In genomic region chr16:67551972-67552371, GRCh38 we compare ENCODE assay signal across 15 cellular contexts. TPM values are rescaled to one million over a fixed set of nuclear protein-coding genes. Genes with fewer than 3 reads are reported as not detected.
A peak's percentile ranks its signal among the peaks of the same experiment; 100 is the strongest.
DNase-seq lines count a peak whose midpoint lies in the region; ATAC-seq and TF ChIP-seq lines count a peak whose summit lies in the region.
"Had no signal": no experiment of that assay in that cellular context is flagged by ENCODE, and none has a peak within 500 bp of the region (broad histone marks: within the 10 kb centered on the region; RNA-seq: fewer than 3 reads in every experiment).

No MANE protein-coding gene starts in this region.

- DNase-seq in activated naive CD4-positive, alpha-beta T cell treated with anti-CD3 and anti-CD28 coated beads, Interleukin-2, amount 10 ng/mL, durations not matched to agents 7 days and 5 days: no peak
- DNase-seq in activated naive CD4-positive, alpha-beta T cell treated with anti-CD3 and anti-CD28 coated beads, Interleukin-2, amount 50 U/mL, for 16 hours: no peak
- peak; percentile 59 for DNase-seq in RPMI8226
- no peak for DNase-seq in glutamatergic neuron
- DNase-seq in stimulated activated effector memory CD8-positive, alpha-beta T cell treated with anti-CD3 and anti-CD28 coated beads, Interleukin-12 subunit alpha, Interleukin-12 subunit beta, amount 100 ng/mL, for 72 hours (ENCODE audit: low spot score in 2 of 2): no peak
- no peak for DNase-seq in CD14-positive monocyte (ENCODE audit: low spot score)
- no peak for DNase-seq in GM13977 (ENCODE audit: low spot score)
- DNase-seq: AML-193; GDM1; mesenchymal stem cell; SK-N-SH; stimulated activated naive CD4-positive, alpha-beta T cell had no signal

- no peak for ATAC-seq in stimulated activated effector memory CD8-positive, alpha-beta T cell treated with anti-CD3 and anti-CD28 coated beads, Interleukin-12 subunit alpha, Interleukin-12 subunit beta, amount 100 ng/mL, for 72 hours
- no peak for ATAC-seq in GM19397 (IDR thresholded peaks at IDR 0.05; ENCODE audit: unreplicated experiment)
- ATAC-seq: HCT116 had no signal

- H3K27ac Mint-ChIP-seq in activated naive CD4-positive, alpha-beta T cell treated with anti-CD3 and anti-CD28 coated beads, Interleukin-2, amount 10 ng/mL, durations not matched to agents 7 days and 5 days: peak overlapping the region; percentile 91
- H3K27ac Mint-ChIP-seq in glutamatergic neuron (ENCODE audit: unreplicated experiment): peak overlapping the region; percentile 95
- peak overlapping the region; percentile 88 for H3K27ac Mint-ChIP-seq in stimulated activated effector memory CD8-positive, alpha-beta T cell treated with anti-CD3 and anti-CD28 coated beads, Interleukin-12 subunit alpha, Interleukin-12 subunit beta, amount 100 ng/mL, for 72 hours
- H3K27ac Mint-ChIP-seq in CD14-positive monocyte: peak overlapping the region in 2 of 7 donors; percentile 6 to 83

- intact Hi-C loops in CD14-positive monocyte (cut with micrococcal nuclease): no loop called here

- CTCF ChIA-PET in activated naive CD4-positive, alpha-beta T cell treated with anti-CD3 and anti-CD28 coated beads, Interleukin-2, amount 10 ng/mL, durations not matched to agents 7 days and 5 days (lab: Charles Lee): interaction anchor here (1.3 to 3.6 kb wide), 3 partner anchors 10 to 93 kb away, joined by 4 to 23 read pairs (median 4); partner anchors contain the start of genes CARMIL2 and CTCF

- H3K4me3 Mint-ChIP-seq in activated naive CD4-positive, alpha-beta T cell treated with anti-CD3 and anti-CD28 coated beads, Interleukin-2, amount 10 ng/mL, durations not matched to agents 7 days and 5 days: no peak overlapping the region
- H3K4me3 Mint-ChIP-seq in glutamatergic neuron (ENCODE audit: unreplicated experiment): peak overlapping the region; percentile 72
- H3K4me3 Mint-ChIP-seq in stimulated activated effector memory CD8-positive, alpha-beta T cell treated with anti-CD3 and anti-CD28 coated beads, Interleukin-12 subunit alpha, Interleukin-12 subunit beta, amount 100 ng/mL, for 72 hours: no peak overlapping the region
- H3K4me3 Mint-ChIP-seq in CD14-positive monocyte: no peak overlapping the region
- H3K4me3 Mint-ChIP-seq: central memory CD8-positive, alpha-beta T cell had no signal

- no peaks in the 10 kb centered on the region for H3K9me3 Mint-ChIP-seq in activated naive CD4-positive, alpha-beta T cell treated with anti-CD3 and anti-CD28 coated beads, Interleukin-2, amount 10 ng/mL, durations not matched to agents 7 days and 5 days
- H3K9me3 Mint-ChIP-seq in glutamatergic neuron (ENCODE audit: unreplicated experiment) (peaks cover 10% of the 10 kb centered on the region), CD14-positive monocyte (no peaks in the 10 kb centered on the region)
- H3K9me3 Mint-ChIP-seq in stimulated activated effector memory CD8-positive, alpha-beta T cell treated with anti-CD3 and anti-CD28 coated beads, Interleukin-12 subunit alpha, Interleukin-12 subunit beta, amount 100 ng/mL, for 72 hours: no peaks in the 10 kb centered on the region
- H3K9me3 Mint-ChIP-seq: central memory CD8-positive, alpha-beta T cell had no signal

- in situ Hi-C loops in GM13977 (cut with MboI; ENCODE audit: low pct_unique_long_range_greater_than_20kb, low sequenced_read_pairs, unreplicated experiment): no loop called here

- no peak for TF ChIP-seq CTCF in glutamatergic neuron (IDR thresholded peaks at IDR 0.05; ENCODE audit: partially characterized antibody, unreplicated experiment)
- TF ChIP-seq CTCF in CD14-positive monocyte (IDR thresholded peaks at IDR 0.05): no peak
- TF ChIP-seq CTCF in GM13977 (IDR thresholded peaks at IDR 0.05; ENCODE audit: extremely low read depth, insufficient read depth, missing control alignments): no peak

- peaks cover 16% of the 10 kb centered on the region for H3K36me3 Mint-ChIP-seq in activated naive CD4-positive, alpha-beta T cell treated with anti-CD3 and anti-CD28 coated beads, Interleukin-2, amount 10 ng/mL, durations not matched to agents 7 days and 5 days
- H3K36me3 Mint-ChIP-seq in glutamatergic neuron (ENCODE audit: unreplicated experiment): no peaks in the 10 kb centered on the region
- H3K36me3 Mint-ChIP-seq in stimulated activated effector memory CD8-positive, alpha-beta T cell treated with anti-CD3 and anti-CD28 coated beads, Interleukin-12 subunit alpha, Interleukin-12 subunit beta, amount 100 ng/mL, for 72 hours: peaks cover 2% of the 10 kb centered on the region
- peaks cover 20 to 24% of the 10 kb centered on the region in 2 donors for H3K36me3 Mint-ChIP-seq in CD14-positive monocyte

- peaks cover 77% of the 10 kb centered on the region for H3K4me1 Mint-ChIP-seq in activated naive CD4-positive, alpha-beta T cell treated with anti-CD3 and anti-CD28 coated beads, Interleukin-2, amount 10 ng/mL, durations not matched to agents 7 days and 5 days
- H3K4me1 Mint-ChIP-seq in glutamatergic neuron (ENCODE audit: low read depth, unreplicated experiment) (peaks cover 10% of the 10 kb centered on the region), CD14-positive monocyte (peaks cover 54% of the 10 kb centered on the region)
- peaks cover 39% of the 10 kb centered on the region for H3K4me1 Mint-ChIP-seq in stimulated activated effector memory CD8-positive, alpha-beta T cell treated with anti-CD3 and anti-CD28 coated beads, Interleukin-12 subunit alpha, Interleukin-12 subunit beta, amount 100 ng/mL, for 72 hours

- no peaks in the 10 kb centered on the region for H3K27me3 Mint-ChIP-seq in activated naive CD4-positive, alpha-beta T cell treated with anti-CD3 and anti-CD28 coated beads, Interleukin-2, amount 10 ng/mL, durations not matched to agents 7 days and 5 days
- H3K27me3 Mint-ChIP-seq in glutamatergic neuron (ENCODE audit: unreplicated experiment) (peaks cover 9% of the 10 kb centered on the region), CD14-positive monocyte (ENCODE audit: low read depth in 3 of 3) (peaks cover 0 to 1% (median 0%) of the 10 kb centered on the region in 3 donors)
- H3K27me3 Mint-ChIP-seq: central memory CD8-positive, alpha-beta T cell had no signal

RNA-seq across cellular contexts. Expression of gene CTCF, which starts 10.4 kb away (rescaled TPM):
- 42.8 TPM for total RNA-seq in glutamatergic neuron (ENCODE audit: unreplicated experiment)
- polyA plus RNA-seq in CD14-positive monocyte: 10 to 100 TPM in 1 of 2 donors, 1 to 10 TPM in 1; 8.4 to 17.7 TPM

RNA-seq across cellular contexts. Expression of gene RIPOR1, which starts 23.3 kb away (rescaled TPM):
- 191 TPM for total RNA-seq in glutamatergic neuron (ENCODE audit: unreplicated experiment)
- polyA plus RNA-seq in CD14-positive monocyte: 10 to 100 TPM in 1 of 2 donors, 1 to 10 TPM in 1; 8.6 to 17.5 TPM
